ENCODE assay signal across 8 cellular contexts in genomic region chr16:1610071-1610840, GRCh38. TPM values are rescaled to one million over a fixed set of nuclear protein-coding genes. Genes with fewer than 3 reads are reported as not detected.
DNase-seq lines count a peak whose midpoint lies in the region; ATAC-seq and TF ChIP-seq lines count a peak whose summit lies in the region.

No MANE protein-coding gene starts in this region.

- 1% methylated on average over 85 of the region's 85 CpGs for WGBS in right cardiac atrium
- WGBS in prostate gland: 1% methylated on average over 42 of the region's 85 CpGs

- H3K9me3 Mint-ChIP-seq in HFFc6: no peaks in the 10 kb centered on the region

- TF ChIP-seq CTCF in HFFc6 (IDR thresholded peaks at IDR 0.05) (peak; percentile 7; the same call in 1 of the 2 replicates), ascending aorta (IDR thresholded peaks at IDR 0.05) (no peak), prostate gland (IDR thresholded peaks at IDR 0.05) (no peak)

- ATAC-seq in right cardiac atrium: peak; percentile 78 to 82

- peaks cover 4% of the 10 kb centered on the region for H3K27me3 Mint-ChIP-seq in HFFc6 (ENCODE audit: insufficient read depth)

- TF ChIP-seq POLR2A in prostate gland (IDR thresholded peaks at IDR 0.05): peak; percentile 17

- DNase-seq in Daoy (ENCODE audit: low read depth): peak; percentile 88
- DNase-seq in HFFc6: peak; percentile 82
- peak; percentile 2 for DNase-seq in NCI-H1436 treated with DMSO at 0.1 percent for 48 hours (lab: John Stamatoyannopoulos, UW)
- DNase-seq in T-helper 9 cell: peak; percentile 90
- DNase-seq in ascending aorta (ENCODE audit: low spot score in 2 of 2): peak; percentile 30 to 94
- peak; percentile 89 to 96 (median 96) for DNase-seq in right cardiac atrium
- peak; percentile 88 for DNase-seq in prostate gland (ENCODE audit: low spot score)
- peak; percentile 89 for DNase-seq in ureter (ENCODE audit: low spot score)

- peak overlapping the region; percentile 92 for H3K4me3 Mint-ChIP-seq in HFFc6

- H3K9me3 ChIP-seq in ascending aorta: no peaks in the 10 kb centered on the region
- H3K9me3 ChIP-seq in right cardiac atrium (ENCODE audit: control insufficient read depth, low read length): no peaks in the 10 kb centered on the region
- H3K9me3 ChIP-seq in prostate gland: no peaks in the 10 kb centered on the region

- peaks cover 8% of the 10 kb centered on the region for H3K36me3 Mint-ChIP-seq in HFFc6 (ENCODE audit: low read depth)

- H3K4me3 ChIP-seq in ascending aorta (peak overlapping the region; percentile 63 to 83), right cardiac atrium (ENCODE audit: low read length) (peak overlapping the region; percentile 72), prostate gland (peak overlapping the region; percentile 77 to 84)

- peaks cover 4 to 13% of the 10 kb centered on the region in 2 donors for H3K36me3 ChIP-seq in ascending aorta
- H3K36me3 ChIP-seq in prostate gland: no peaks in the 10 kb centered on the region

- intact Hi-C loops in ascending aorta (cut with DNase I) (loop anchor here (1.0 to 5.0 kb wide), 9 partner anchors 78 to 1412 kb away; partner anchors contain the start of genes CLCN7, FAHD1, HAGH and HCFC1R1), right cardiac atrium (cut with DNase I) (loop anchor here in 1 of 4 donors (5.0 kb wide), 1 partner anchor 63 kb away; no protein-coding TSS in a partner anchor), prostate gland (cut with DNase I) (loop anchor here (5.0 to 10.0 kb wide), 5 partner anchors 78 to 195 kb away; partner anchors contain the start of genes CLCN7, MAPK8IP3, TELO2 and TMEM204)

- peaks cover 19% of the 10 kb centered on the region for H3K4me1 Mint-ChIP-seq in HFFc6 (ENCODE audit: low read depth)

- H3K27ac ChIP-seq in ascending aorta (peak overlapping the region; percentile 73 to 84), right cardiac atrium (ENCODE audit: low read length) (peak overlapping the region; percentile 55), prostate gland (peak overlapping the region; percentile 81 to 83)

- peaks cover 20 to 22% of the 10 kb centered on the region in 2 donors for H3K4me1 ChIP-seq in ascending aorta
- no peaks in the 10 kb centered on the region for H3K4me1 ChIP-seq in right cardiac atrium (ENCODE audit: control insufficient read depth, insufficient read depth, low read length)
- H3K4me1 ChIP-seq in prostate gland (replicated peaks): peaks cover 5% of the 10 kb centered on the region

- H3K27ac Mint-ChIP-seq in HFFc6: peak overlapping the region; percentile 95

- H3K27me3 ChIP-seq in ascending aorta (no peaks in the 10 kb centered on the region), right cardiac atrium (ENCODE audit: control insufficient read depth, insufficient read depth) (no peaks in the 10 kb centered on the region), prostate gland (replicated peaks; ENCODE audit: insufficient read depth) (no peaks in the 10 kb centered on the region)

RNA-seq across cellular contexts. Expression of gene IFT140, which starts 1.6 kb away (rescaled TPM):
- 7.8 and 9.8 TPM in 2 replicates for total RNA-seq in Daoy (2014; rRNA removed; shearing (Covaris generic))
- 10 to 100 TPM; 11.1 to 15.6 (median 13.2) TPM for total RNA-seq in HFFc6 (2021; fragmentation: NEBNext Ultra II Directional; extraction: Animal tissue kit (Norgen Biotek cat#: 25700))
- 21.9 TPM for total RNA-seq in ascending aorta
- total RNA-seq in right cardiac atrium: 10 to 100 TPM in 3 of 4 donors, 1 to 10 TPM in 1; 9.7 to 14.2 (median 13.0) TPM
- 7.4 TPM for polyA plus RNA-seq in right cardiac atrium
- total RNA-seq in prostate gland: 10 to 100 TPM; 30.1 to 41.9 TPM
- total RNA-seq in ureter: 35.1 TPM

RNA-seq across cellular contexts. Expression of gene CRAMP1, which starts 1.9 kb away (rescaled TPM):
- total RNA-seq in Daoy (2014; rRNA removed; shearing (Covaris generic)): 5.8 and 10.8 TPM in 2 replicates
- 10 to 100 TPM; 10.7 to 14.2 (median 12.4) TPM for total RNA-seq in HFFc6 (2021; fragmentation: NEBNext Ultra II Directional; extraction: Animal tissue kit (Norgen Biotek cat#: 25700))
- total RNA-seq in ascending aorta: 12.7 TPM
- total RNA-seq in right cardiac atrium: 10 to 100 TPM; 11.0 to 18.4 (median 13.7) TPM
- polyA plus RNA-seq in right cardiac atrium: 7.1 TPM
- 10 to 100 TPM; 12.7 to 36.0 TPM for total RNA-seq in prostate gland
- total RNA-seq in ureter: 31.4 TPM

Comparison
In these comparisons a context has a peak if more than half of its experiments do, and no peak if none do; other contexts are left out.
1. Peak in every context shown above with its lines: DNase-seq, ATAC-seq, H3K4me3 ChIP-seq and H3K27ac ChIP-seq.
2. DNase-seq: peak in every context shown above with its lines; median percentile 96 in right cardiac atrium; 90 in T-helper 9 cell; 89 in ureter; 88 in Daoy; 88 in prostate gland; 82 in HFFc6; 62 in ascending aorta; 2 in NCI-H1436 treated with DMSO at 0.1 percent for 48 hours.